ENCODE assay signal across 11 cellular contexts in the genomic region with DNA sequence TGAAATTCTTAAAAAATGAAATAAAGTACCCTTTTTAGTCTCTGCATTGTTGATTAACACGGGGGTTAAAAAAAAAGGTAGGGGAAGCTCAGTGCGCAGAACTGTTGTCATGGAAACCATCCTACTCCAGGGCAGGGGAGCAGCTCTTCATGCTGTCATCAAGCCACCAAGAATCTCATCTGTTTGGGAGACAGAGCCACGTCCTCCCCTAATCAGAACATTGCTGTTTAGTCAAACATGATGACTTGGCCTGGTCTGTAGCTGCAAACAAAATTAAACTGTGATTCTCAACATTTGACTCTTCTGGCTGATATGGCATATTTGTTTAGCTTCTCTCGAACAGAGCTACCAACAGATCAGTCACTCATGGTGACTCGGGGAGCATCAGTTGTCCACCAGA.
DNase-seq lines count a peak whose midpoint lies in the region; ATAC-seq, FAIRE-seq and TF ChIP-seq lines count a peak whose summit lies in the region.
"Had no signal": no experiment of that assay in that cellular context is flagged by ENCODE, and none has a peak within 500 bp of the region (broad histone marks: within the 10 kb centered on the region; RNA-seq: fewer than 3 reads in every experiment).

No MANE protein-coding gene starts in this region.

- H3K36me3 Mint-ChIP-seq in HFFc6 (ENCODE audit: low read depth) (peaks cover 51% of the 10 kb centered on the region), naive B cell (peaks cover 0 to 10% of the 10 kb centered on the region in 2 donors)

- TF ChIP-seq POLR2A in K562 (conservative IDR thresholded peaks at IDR 0.05), result no peak

- WGBS in K562 (ENCODE audit: insufficient coverage, low coverage, missing lambda C conversion rate), result 30% methylated on average over 5 of the region's 5 CpGs

- CTCF ChIA-PET in K562 (lab: Yijun Ruan, JAX; ENCODE audit: low intra/inter-chr PET ratio), result no interaction called here

- no peaks in the 10 kb centered on the region for H3K9me1 ChIP-seq in K562 (ENCODE audit: control insufficient read depth, insufficient read depth, low read length)

- 0 out of 3 replicates have a peak, but pooled peaks have one; percentile 46 for ATAC-seq in K562
- peak; percentile 45 to 54 for ATAC-seq in naive B cell (ENCODE audit: low read depth in 2 of 2)
- no peak for ATAC-seq in GM21515 (IDR thresholded peaks at IDR 0.05; ENCODE audit: unreplicated experiment)

- TF ChIP-seq CTCF in HFFc6 (IDR thresholded peaks at IDR 0.05) (no peak), K562 (IDR thresholded peaks at IDR 0.05 in 2 of 3, conservative IDR thresholded peaks at IDR 0.05 in 1 of 3; ENCODE audit: insufficient read depth in 2 of 3, low read depth in 1 of 3, low read length in 3 of 3) (no peak)

- H4K20me1 ChIP-seq in K562 (replicated peaks; ENCODE audit: control insufficient read depth, insufficient read depth, low read length), result no peaks in the 10 kb centered on the region

- no peaks in the 10 kb centered on the region for H3K9me3 ChIP-seq in K562 (replicated peaks; ENCODE audit: control insufficient read depth, insufficient read depth, low read depth, low read length)

- no peaks in the 10 kb centered on the region; a peak in 1 of 5 replicates for H3K27me3 ChIP-seq in K562 (ENCODE audit: control insufficient read depth in 2 of 2, insufficient read depth in 2 of 2, low read length in 2 of 2)

- no peaks in the 10 kb centered on the region for H3K36me3 ChIP-seq in K562 (ENCODE audit: control insufficient read depth, insufficient read depth, low read length)

- POLR2A ChIA-PET in K562 (lab: Yijun Ruan, JAX), result interaction anchor here (0.6 to 1.1 kb wide), 3 partner anchors 14 to 317 kb away, joined by 3 to 4 read pairs (median 4); no protein-coding TSS in a partner anchor

- peak; percentile 13 for DNase-seq in CD1c-positive myeloid dendritic cell (ENCODE audit: extremely low spot score)
- DNase-seq in HFFc6, result peak; percentile 25
- no peak for DNase-seq in K562 (ENCODE audit: extremely low read depth in 1 of 4, low spot score in 3 of 4)
- DNase-seq in naive B cell, result no peak
- DNase-seq in NCI-H2081 treated with DMSO at 0.1 percent for 48 hours (lab: John Stamatoyannopoulos, UW), result no peak
- no peak for DNase-seq in NCI-H2196 treated with DMSO at 0.1 percent for 48 hours (lab: John Stamatoyannopoulos, UW; ENCODE audit: unreplicated experiment)
- DNase-seq in NCI-H2107 treated with DMSO at 0.1 percent for 48 hours (lab: John Stamatoyannopoulos, UW; ENCODE audit: unreplicated experiment), result no peak
- DNase-seq: glutamatergic neuron, NCI-H187 treated with DMSO at 0.1 percent for 48 hours had no signal

- BruUV-seq in K562 (replicated peaks; lab: Mats Ljungman, UMichigan), result no TSS peak

- no peaks in the 10 kb centered on the region for H3K4me1 ChIP-seq in K562 (replicated peaks in 1 of 2; ENCODE audit: control insufficient read depth in 2 of 2, insufficient read depth in 2 of 2, low read length in 2 of 2)

- no peak overlapping the region for H3K27ac ChIP-seq in K562 (ENCODE audit: extremely low read depth, low read depth, low read length)

- H3K27ac Mint-ChIP-seq in HFFc6 (peak overlapping the region; percentile 83), naive B cell (peak overlapping the region in 5 of 6 donors; percentile 65 to 96 (median 88))

- H3K27me3 Mint-ChIP-seq in HFFc6 (ENCODE audit: insufficient read depth) (peaks cover 5% of the 10 kb centered on the region), naive B cell (no peaks in the 10 kb centered on the region)

- intact Hi-C loops in K562 (cut with micrococcal nuclease), result no loop called here

- peak overlapping the region in 1 of 2 experiments; percentile 12; a peak in 1 of 4 replicates for H3K9ac ChIP-seq in K562 (ENCODE audit: insufficient read depth in 1 of 2, low read depth in 2 of 2, low read length in 2 of 2)

- no peak for TF ChIP-seq EP300 in K562 (IDR thresholded peaks at IDR 0.05; ENCODE audit: low read length)

- H3K4me1 Mint-ChIP-seq in HFFc6 (ENCODE audit: low read depth), result peaks cover 62% of the 10 kb centered on the region
- peaks cover 57 to 84% (median 61%) of the 10 kb centered on the region in 3 donors for H3K4me1 Mint-ChIP-seq in naive B cell

- H3K9me3 Mint-ChIP-seq in HFFc6 (no peaks in the 10 kb centered on the region), naive B cell (no peaks in the 10 kb centered on the region)

- no peaks in the 10 kb centered on the region for H3K79me2 ChIP-seq in K562 (ENCODE audit: control insufficient read depth, insufficient read depth, low read length)

- peak; percentile 64 for FAIRE-seq in K562 (lab: Jason Lieb, UNC)
- FAIRE-seq: G401.6 had no signal

- TF ChIP-seq RAD21 in K562 (CRISPR knock-in tag; conservative IDR thresholded peaks at IDR 0.05 in 1 of 2, IDR thresholded peaks at IDR 0.05 in 1 of 2), result no peak

- no peak overlapping the region for H3K4me2 ChIP-seq in K562 (ENCODE audit: insufficient read depth, low read length)

- H2AFZ ChIP-seq in K562 (ENCODE audit: low read depth, low read length), result no peak overlapping the region

- H3K4me3 ChIP-seq in K562, result no peak overlapping the region

- in situ Hi-C loops in K562 (cut with MboI), result no loop called here

- peak overlapping the region; percentile 8; the same call in 1 of the 2 replicates for H3K4me3 Mint-ChIP-seq in HFFc6
- H3K4me3 Mint-ChIP-seq in naive B cell, result peak overlapping the region in 1 of 8 donors; percentile 17

TF ChIP-seq in K562, 482 proteins besides CTCF, POLR2A, EP300 and RAD21:
- TF ChIP-seq PTRF (tag; IDR thresholded peaks at IDR 0.05) (no peak), ZNF696 (CRISPR knock-in tag; conservative IDR thresholded peaks at IDR 0.05) (no peak), ZNF436 (CRISPR knock-in tag; IDR thresholded peaks at IDR 0.05) (no peak), RFX1 (IDR thresholded peaks at IDR 0.05) (peak; percentile 92), XRCC3 (IDR thresholded peaks at IDR 0.05) (no peak), ZNF174 (CRISPR knock-in tag; IDR thresholded peaks at IDR 0.05) (no peak)
- TF ChIP-seq, protein P1, sequence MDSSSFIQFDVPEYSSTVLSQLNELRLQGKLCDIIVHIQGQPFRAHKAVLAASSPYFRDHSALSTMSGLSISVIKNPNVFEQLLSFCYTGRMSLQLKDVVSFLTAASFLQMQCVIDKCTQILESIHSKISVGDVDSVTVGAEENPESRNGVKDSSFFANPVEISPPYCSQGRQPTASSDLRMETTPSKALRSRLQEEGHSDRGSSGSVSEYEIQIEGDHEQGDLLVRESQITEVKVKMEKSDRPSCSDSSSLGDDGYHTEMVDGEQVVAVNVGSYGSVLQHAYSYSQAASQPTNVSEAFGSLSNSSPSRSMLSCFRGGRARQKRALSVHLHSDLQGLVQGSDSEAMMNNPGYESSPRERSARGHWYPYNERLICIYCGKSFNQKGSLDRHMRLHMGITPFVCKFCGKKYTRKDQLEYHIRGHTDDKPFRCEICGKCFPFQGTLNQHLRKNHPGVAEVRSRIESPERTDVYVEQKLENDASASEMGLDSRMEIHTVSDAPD (CRISPR knock-in tag; IDR thresholded peaks at IDR 0.05), result no peak

Comparison
In these comparisons a context has a peak if more than half of its experiments do, and no peak if none do; other contexts are left out.
1. DNase-seq: peak in CD1c-positive myeloid dendritic cell (single experiment) and HFFc6 (single experiment); none in K562 (0 of 4), naive B cell (single experiment), NCI-H2081 treated with DMSO at 0.1 percent for 48 hours (single experiment), NCI-H2196 treated with DMSO at 0.1 percent for 48 hours (single experiment) and NCI-H2107 treated with DMSO at 0.1 percent for 48 hours (single experiment).